Comparison of ENCODE assay signal across 12 cellular contexts in the genomic region with DNA sequence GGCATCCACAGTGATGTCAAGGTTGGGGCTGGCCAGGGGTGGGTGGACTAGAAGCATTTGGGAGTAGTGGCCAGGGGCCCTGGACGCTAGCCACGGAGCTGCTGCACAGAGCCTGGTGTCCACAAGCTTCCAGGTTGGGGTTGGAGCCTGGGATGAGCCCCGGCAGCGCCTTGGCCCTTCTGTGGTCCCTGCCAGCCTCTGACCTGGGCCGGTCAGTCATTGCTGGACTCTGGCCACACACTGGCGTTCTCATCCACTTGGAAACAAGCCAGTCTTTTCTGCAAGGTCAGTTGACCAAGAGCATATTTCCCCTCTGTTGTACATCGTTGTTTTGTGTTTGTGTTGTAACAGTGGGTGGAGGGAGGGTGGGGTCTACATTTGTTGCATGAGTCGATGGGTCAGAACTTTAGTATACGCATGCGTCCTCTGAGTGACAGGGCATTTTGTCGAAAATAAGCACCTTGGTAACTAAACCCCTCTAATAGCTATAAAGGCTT. TPM values are rescaled to one million over a fixed set of nuclear protein-coding genes. Genes with fewer than 3 reads are reported as not detected.
DNase-seq lines count a peak whose midpoint lies in the region; ATAC-seq and TF ChIP-seq lines count a peak whose summit lies in the region.
"Had no signal": no experiment of that assay in that cellular context is flagged by ENCODE, and none has a peak within 500 bp of the region (broad histone marks: within the 10 kb centered on the region; RNA-seq: fewer than 3 reads in every experiment).

No MANE protein-coding gene starts in this region.

- DNase-seq in AG10803 (ENCODE audit: low read depth) (peak; percentile 33), fibroblast of pulmonary artery (ENCODE audit: low read depth) (peak; percentile 71), omental fat pad (ENCODE audit: low spot score) (no peak), NCI-H1092 (lab: John Stamatoyannopoulos, UW) (no peak)
- DNase-seq in stimulated activated CD8-positive, alpha-beta memory T cell treated with anti-CD3 and anti-CD28 coated beads, Interleukin-4, amount 100 ng/mL, for 48 hours, result no peak
- DNase-seq: activated B cell treated with CpG ODN at 0.5 μM for 24 hours; activated effector memory CD4-positive, alpha-beta T cell treated with Interleukin-2 at 50 U/mL for 16 hours; CD4-positive, alpha-beta T cell had no signal

- no peak overlapping the region for H3K4me3 ChIP-seq in AG10803 (ENCODE audit: low read length)
- no peak overlapping the region for H3K4me3 ChIP-seq in fibroblast of pulmonary artery (replicated peaks; ENCODE audit: low read depth, low read length)
- H3K4me3 ChIP-seq: tibial artery had no signal

- TF ChIP-seq CTCF in AG10803 (conservative IDR thresholded peaks at IDR 0.05; ENCODE audit: low read length) (no peak), fibroblast of pulmonary artery (IDR thresholded peaks at IDR 0.05; ENCODE audit: low read length, missing control alignments) (no peak), omental fat pad (IDR thresholded peaks at IDR 0.05) (no peak)

- ATAC-seq in omental fat pad (ENCODE audit: low FRiP score) (peak; percentile 69), HG03432 (IDR thresholded peaks at IDR 0.05; ENCODE audit: unreplicated experiment) (no peak), GM18519 (IDR thresholded peaks at IDR 0.05; ENCODE audit: low FRiP score, unreplicated experiment) (no peak)

TF ChIP-seq in PFSK-1, 5 proteins besides CTCF, POLR2A, EP300 and RAD21:
- TF ChIP-seq TAF1 (IDR thresholded peaks at IDR 0.05; ENCODE audit: borderline replicate concordance, insufficient read depth, low read length) (no peak), POLR2AphosphoS5 (IDR thresholded peaks at IDR 0.05; ENCODE audit: low read depth, low read length) (peak; percentile 43), FOXP2 (optimal IDR thresholded peaks at IDR 0.05; ENCODE audit: borderline replicate concordance, extremely low read depth, extremely low read length, insufficient read depth) (no peak), SIN3A (IDR thresholded peaks at IDR 0.05; ENCODE audit: borderline replicate concordance, insufficient read depth, low read length) (no peak)
- TF ChIP-seq, protein P1, sequence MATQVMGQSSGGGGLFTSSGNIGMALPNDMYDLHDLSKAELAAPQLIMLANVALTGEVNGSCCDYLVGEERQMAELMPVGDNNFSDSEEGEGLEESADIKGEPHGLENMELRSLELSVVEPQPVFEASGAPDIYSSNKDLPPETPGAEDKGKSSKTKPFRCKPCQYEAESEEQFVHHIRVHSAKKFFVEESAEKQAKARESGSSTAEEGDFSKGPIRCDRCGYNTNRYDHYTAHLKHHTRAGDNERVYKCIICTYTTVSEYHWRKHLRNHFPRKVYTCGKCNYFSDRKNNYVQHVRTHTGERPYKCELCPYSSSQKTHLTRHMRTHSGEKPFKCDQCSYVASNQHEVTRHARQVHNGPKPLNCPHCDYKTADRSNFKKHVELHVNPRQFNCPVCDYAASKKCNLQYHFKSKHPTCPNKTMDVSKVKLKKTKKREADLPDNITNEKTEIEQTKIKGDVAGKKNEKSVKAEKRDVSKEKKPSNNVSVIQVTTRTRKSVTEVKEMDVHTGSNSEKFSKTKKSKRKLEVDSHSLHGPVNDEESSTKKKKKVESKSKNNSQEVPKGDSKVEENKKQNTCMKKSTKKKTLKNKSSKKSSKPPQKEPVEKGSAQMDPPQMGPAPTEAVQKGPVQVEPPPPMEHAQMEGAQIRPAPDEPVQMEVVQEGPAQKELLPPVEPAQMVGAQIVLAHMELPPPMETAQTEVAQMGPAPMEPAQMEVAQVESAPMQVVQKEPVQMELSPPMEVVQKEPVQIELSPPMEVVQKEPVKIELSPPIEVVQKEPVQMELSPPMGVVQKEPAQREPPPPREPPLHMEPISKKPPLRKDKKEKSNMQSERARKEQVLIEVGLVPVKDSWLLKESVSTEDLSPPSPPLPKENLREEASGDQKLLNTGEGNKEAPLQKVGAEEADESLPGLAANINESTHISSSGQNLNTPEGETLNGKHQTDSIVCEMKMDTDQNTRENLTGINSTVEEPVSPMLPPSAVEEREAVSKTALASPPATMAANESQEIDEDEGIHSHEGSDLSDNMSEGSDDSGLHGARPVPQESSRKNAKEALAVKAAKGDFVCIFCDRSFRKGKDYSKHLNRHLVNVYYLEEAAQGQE (IDR thresholded peaks at IDR 0.05; ENCODE audit: insufficient read depth in 1 of 2, low read depth in 2 of 2, low read length in 2 of 2), result no peak

RNA-seq across cellular contexts. Expression of a gene that starts 8.4 kb away (rescaled TPM):
- polyA plus RNA-seq in PFSK-1 (2012; ENCODE audit: insufficient read length, low read depth), result 501 TPM
- total RNA-seq in omental fat pad, result 100 to 1,000 TPM; 345 to 725 (median 409) TPM

RNA-seq across cellular contexts. Expression of a gene that starts 8.8 kb away (rescaled TPM):
- polyA plus RNA-seq in PFSK-1 (2012; ENCODE audit: insufficient read length, low read depth), result 26.9 TPM
- 10 to 100 TPM; 10.3 to 23.4 (median 12.3) TPM for total RNA-seq in omental fat pad

RNA-seq across cellular contexts. Expression of a gene that starts 12.5 kb away (rescaled TPM):
- polyA plus RNA-seq in PFSK-1 (2012; ENCODE audit: insufficient read length, low read depth), result 41.9 TPM
- 10 to 100 TPM; 13.1 to 23.8 (median 16.0) TPM for total RNA-seq in omental fat pad

RNA-seq across cellular contexts. Expression of a gene that starts 48.0 kb away (rescaled TPM):
- polyA plus RNA-seq in PFSK-1 (2012; ENCODE audit: insufficient read length, low read depth), result 48.4 TPM
- 10 to 100 TPM; 19.3 to 32.5 (median 26.3) TPM for total RNA-seq in omental fat pad

Comparison
In these comparisons a context has a peak if more than half of its experiments do, and no peak if none do; other contexts are left out.
1. DNase-seq: peak in AG10803 (single experiment) and fibroblast of pulmonary artery (single experiment); none in omental fat pad (single experiment), stimulated activated CD8-positive, alpha-beta memory T cell treated with anti-CD3 and anti-CD28 coated beads, Interleukin-4, amount 100 ng/mL, for 48 hours (single experiment) and NCI-H1092 (single experiment).